In the genomic region with DNA sequence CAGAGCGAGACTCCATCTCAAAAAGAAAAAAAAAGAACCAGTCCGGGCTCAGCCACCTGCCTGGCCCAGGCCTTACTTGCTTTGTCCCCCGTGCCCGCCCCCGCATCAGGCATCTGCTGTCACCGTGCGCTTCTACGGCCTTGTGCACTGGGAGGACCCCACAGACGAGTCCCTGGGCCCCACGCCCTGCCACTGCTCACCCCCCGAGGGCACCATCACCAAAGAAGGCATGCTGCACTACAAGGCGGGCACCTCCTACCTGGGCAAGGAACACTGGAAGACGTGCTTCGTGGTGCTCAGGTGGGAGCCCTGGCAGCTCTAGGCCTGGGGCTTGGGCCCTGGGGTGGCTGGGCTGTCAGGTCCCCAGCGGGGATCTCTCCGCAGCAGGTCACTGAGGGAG, we compare ENCODE assay signal across 21 cellular contexts. TPM values are rescaled to one million over a fixed set of nuclear protein-coding genes. Genes with fewer than 3 reads are reported as not detected.
DNase-seq lines count a peak whose midpoint lies in the region; TF ChIP-seq lines count a peak whose summit lies in the region.
"Had no signal": no experiment of that assay in that cellular context is flagged by ENCODE, and none has a peak within 500 bp of the region (broad histone marks: within the 10 kb centered on the region; RNA-seq: fewer than 3 reads in every experiment).

No MANE protein-coding gene starts in this region.

- no peak overlapping the region for H3K18ac ChIP-seq in neuronal stem cell (ENCODE audit: low read length)

- peaks cover 3% of the 10 kb centered on the region for H3K79me1 ChIP-seq in neuronal stem cell (ENCODE audit: low read depth, low read length)

- H4K8ac ChIP-seq in neuronal stem cell (ENCODE audit: low read depth, low read length), result peak overlapping the region; percentile 43

- TF ChIP-seq CTCF in RWPE1 (conservative IDR thresholded peaks at IDR 0.05; ENCODE audit: low read depth) (no peak), left ventricle myocardium inferior (IDR thresholded peaks at IDR 0.05; ENCODE audit: borderline replicate concordance) (no peak)

- no peak overlapping the region for H2BK5ac ChIP-seq in neuronal stem cell (ENCODE audit: low read length)

- no peak overlapping the region for H2BK12ac ChIP-seq in neuronal stem cell (ENCODE audit: low read length)

- no peak overlapping the region for H2BK120ac ChIP-seq in neuronal stem cell (ENCODE audit: low read depth, low read length)

- CTCF ChIA-PET in RWPE1 (lab: Yijun Ruan, JAX), result interaction anchor here (0.6 to 2.9 kb wide), 2 partner anchors 11 to 264 kb away, joined by 5 to 12 read pairs; no protein-coding TSS in a partner anchor

- H3K27ac ChIP-seq in RWPE1 (peak overlapping the region; percentile 84), neuronal stem cell (replicated peaks; ENCODE audit: low read length) (no peak overlapping the region), left ventricle myocardium inferior (replicated peaks) (no peak overlapping the region)
- H3K27ac ChIP-seq: A549, GM23248 had no signal

- no peak overlapping the region for H2BK15ac ChIP-seq in neuronal stem cell (ENCODE audit: low read length)

- no peak overlapping the region for H3K9ac ChIP-seq in neuronal stem cell (ENCODE audit: low read depth, low read length, poor library complexity)
- H3K9ac ChIP-seq: GM23248 had no signal

- no peak overlapping the region for H3K23ac ChIP-seq in neuronal stem cell (ENCODE audit: low read depth, low read length, poor library complexity)

- H3K4me1 ChIP-seq in neuronal stem cell (ENCODE audit: control insufficient read depth in 2 of 2, insufficient read depth in 1 of 2, low read depth in 1 of 2, low read length in 2 of 2), result no peaks in the 10 kb centered on the region
- H3K4me1 ChIP-seq in left ventricle myocardium inferior, result peaks cover 42% of the 10 kb centered on the region
- H3K4me1 ChIP-seq: A549 had no signal

- WGBS in neuronal stem cell (ENCODE audit: extremely low coverage in 2 of 2, insufficient read length in 2 of 2, insufficient replicate concordance in 1 of 2), 2 donors, result no CpG with 5 or more reads among the region's 16 CpGs

- H3K14ac ChIP-seq in neuronal stem cell (ENCODE audit: low read length), result no peak overlapping the region

- H4K91ac ChIP-seq in neuronal stem cell (ENCODE audit: low read depth, low read length, poor library complexity), result no peak overlapping the region

- H2AK5ac ChIP-seq in neuronal stem cell (ENCODE audit: low read depth, low read length), result no peak overlapping the region

- H3K4me2 ChIP-seq in neuronal stem cell (ENCODE audit: insufficient read depth, low read length, poor library complexity, severe bottlenecking), result no peak overlapping the region
- H3K4me2 ChIP-seq: A549 had no signal

- peaks cover 14% of the 10 kb centered on the region for H3K36me3 ChIP-seq in H7 (replicated peaks; ENCODE audit: control insufficient read depth, insufficient read depth, low read length)
- peaks cover 70 to 96% of the 10 kb centered on the region in 2 donors for H3K36me3 ChIP-seq in neuronal stem cell (replicated peaks in 1 of 2; ENCODE audit: control insufficient read depth in 2 of 2, insufficient read depth in 2 of 2, low read length in 2 of 2)
- H3K36me3 ChIP-seq in left ventricle myocardium inferior, result peaks cover 96% of the 10 kb centered on the region

- H3K27me3 ChIP-seq in H7 (ENCODE audit: control insufficient read depth, insufficient read depth, low read length) (no peaks in the 10 kb centered on the region), neuronal stem cell (ENCODE audit: control insufficient read depth in 3 of 3, insufficient read depth in 3 of 3, low read depth in 1 of 3, low read length in 3 of 3) (no peaks in the 10 kb centered on the region), left ventricle myocardium inferior (ENCODE audit: low read depth) (no peaks in the 10 kb centered on the region)

- DNase-seq in H7 (peak; percentile 55), RWPE1 (ENCODE audit: low spot score) (no peak), neuronal stem cell (ENCODE audit: low spot score) (no peak), left ventricle myocardium inferior (no peak), DMS79 treated with DMSO at 0.1 percent for 48 hours (lab: John Stamatoyannopoulos, UW) (no peak)
- no peak for DNase-seq in activated CD4-positive, alpha-beta T cell treated with anti-CD3 and anti-CD28 coated beads, Interleukin-2, amount 50 U/mL, for 1 hour
- DNase-seq: 8988T; ACHN; C1 segment of cervical spinal cord; Calu3; CD4-positive, alpha-beta memory T cell; COR-L47; DMS53; EL; GDM1; GM23248; H9; HFFc6 had no signal

- H2AFZ ChIP-seq in neuronal stem cell (ENCODE audit: low read length), result no peak overlapping the region
- H2AFZ ChIP-seq: GM23248 had no signal

- POLR2A ChIA-PET in RWPE1 (lab: Yijun Ruan, JAX; ENCODE audit: low non-redundant PET), result no interaction called here

- no peak overlapping the region for H3K4ac ChIP-seq in neuronal stem cell (ENCODE audit: low read length)

- H3K9me3 ChIP-seq in neuronal stem cell (replicated peaks in 1 of 2; ENCODE audit: control insufficient read depth in 2 of 2, insufficient read depth in 1 of 2, low read depth in 1 of 2, low read length in 2 of 2), result no peaks in the 10 kb centered on the region
- no peaks in the 10 kb centered on the region for H3K9me3 ChIP-seq in left ventricle myocardium inferior (replicated peaks)
- H3K9me3 ChIP-seq: A549 had no signal

- no peak overlapping the region for H3K4me3 ChIP-seq in H7 (ENCODE audit: insufficient read depth, low read depth, low read length)
- H3K4me3 ChIP-seq in neuronal stem cell (ENCODE audit: low read length in 2 of 2), result no peak overlapping the region
- H3K4me3 ChIP-seq in left ventricle myocardium inferior, result no peak overlapping the region
- H3K4me3 ChIP-seq: A549, GM12878, GM23248 had no signal

- intact Hi-C loops in left ventricle myocardium inferior (cut with micrococcal nuclease), result no loop called here

RNA-seq across cellular contexts. Expression of a gene that starts 5.6 kb away (rescaled TPM):
- total RNA-seq in H7 (2014; rRNA removed; shearing (Covaris generic)), result 0.70 and 1.7 TPM in 2 replicates
- polyA plus RNA-seq in neuronal stem cell (2013, experiment 1 of 2), result 0.33 TPM
- 0.32 TPM for polyA plus RNA-seq in neuronal stem cell (2013, experiment 2 of 2)
- 34.0 TPM for total RNA-seq in left ventricle myocardium inferior

RNA-seq across cellular contexts. Expression of a gene that starts 11.9 kb away (rescaled TPM):
- total RNA-seq in H7 (2014; rRNA removed; shearing (Covaris generic)), result 1.00 and 2.2 TPM in 2 replicates
- polyA plus RNA-seq in neuronal stem cell (2013, experiment 1 of 2), result not detected
- not detected for polyA plus RNA-seq in neuronal stem cell (2013, experiment 2 of 2)
- total RNA-seq in left ventricle myocardium inferior, result not detected
- total RNA-seq: Calu3; CD4-positive, alpha-beta memory T cell; GM12878; GM23248; HFFc6 had no signal
- polyA plus RNA-seq: A549; BJ; CD4-positive, alpha-beta memory T cell; GM12878; GM23248 had no signal

RNA-seq across cellular contexts. Expression of a gene that starts 28.2 kb away (rescaled TPM):
- 91.0 and 95.6 TPM in 2 replicates for total RNA-seq in H7 (2014; rRNA removed; shearing (Covaris generic))
- polyA plus RNA-seq in neuronal stem cell (2013, experiment 1 of 2), result 11.5 TPM
- polyA plus RNA-seq in neuronal stem cell (2013, experiment 2 of 2), result 11.4 TPM
- total RNA-seq in left ventricle myocardium inferior, result 89.1 TPM
- total RNA-seq: CD4-positive, alpha-beta memory T cell had no signal
- polyA plus RNA-seq: CD4-positive, alpha-beta memory T cell had no signal

RNA-seq across cellular contexts. Expression of a gene that starts 46.3 kb away (rescaled TPM):
- 79.0 and 79.6 TPM in 2 replicates for total RNA-seq in H7 (2014; rRNA removed; shearing (Covaris generic))
- 40.8 TPM for polyA plus RNA-seq in neuronal stem cell (2013, experiment 1 of 2)
- 41.5 TPM for polyA plus RNA-seq in neuronal stem cell (2013, experiment 2 of 2)
- 90.3 TPM for total RNA-seq in left ventricle myocardium inferior

Comparison
In these comparisons a context has a peak if more than half of its experiments do, and no peak if none do; other contexts are left out.
1. RNA of a gene that starts 5.6 kb away (total RNA-seq): 34.0 TPM in left ventricle myocardium inferior (single experiment); 0.70 to 1.7 TPM in H7; every median in the first group is over 10 times any median in the second.